ENCODE assay signal across 17 cellular contexts in genomic region chr7:105846404-105846803, GRCh38. TPM values are rescaled to one million over a fixed set of nuclear protein-coding genes. Genes with fewer than 3 reads are reported as not detected.
DNase-seq lines count a peak whose midpoint lies in the region; ATAC-seq, FAIRE-seq and TF ChIP-seq lines count a peak whose summit lies in the region.
"Had no signal": no experiment of that assay in that cellular context is flagged by ENCODE, and none has a peak within 500 bp of the region (broad histone marks: within the 10 kb centered on the region; RNA-seq: fewer than 3 reads in every experiment).

No MANE protein-coding gene starts in this region.

- TF ChIP-seq POLR2A in K562 (conservative IDR thresholded peaks at IDR 0.05): no peak

- H2AFZ ChIP-seq in K562 (ENCODE audit: low read depth, low read length): no peak overlapping the region
- H2AFZ ChIP-seq: GM23248 had no signal

- peaks cover 54% of the 10 kb centered on the region for H3K4me1 ChIP-seq in CD4-positive, CD25-positive, alpha-beta regulatory T cell (ENCODE audit: control insufficient read depth, insufficient read depth, low read length, poor library complexity, severe bottlenecking)
- no peaks in the 10 kb centered on the region for H3K4me1 ChIP-seq in K562 (replicated peaks in 1 of 2; ENCODE audit: control insufficient read depth in 2 of 2, insufficient read depth in 2 of 2, low read length in 2 of 2)

- H3K4me3 Mint-ChIP-seq in CD4-positive, CD25-positive, alpha-beta regulatory T cell: peak overlapping the region in 1 of 4 donors; percentile 51
- H3K4me3 Mint-ChIP-seq in CD4-positive, alpha-beta T cell: no peak overlapping the region
- H3K4me3 Mint-ChIP-seq in stimulated activated effector memory CD8-positive, alpha-beta T cell treated with anti-CD3 and anti-CD28 coated beads, Interleukin-12 subunit alpha, Interleukin-12 subunit beta, amount 100 ng/mL, for 72 hours: no peak overlapping the region

- H3K4me3 ChIP-seq in CD4-positive, CD25-positive, alpha-beta regulatory T cell (ENCODE audit: low read depth, low read length): no peak overlapping the region
- no peak overlapping the region for H3K4me3 ChIP-seq in K562
- H3K4me3 ChIP-seq: GM23248 had no signal

- no peak overlapping the region for H3K4me2 ChIP-seq in K562 (ENCODE audit: insufficient read depth, low read length)

- H3K27ac ChIP-seq in CD4-positive, CD25-positive, alpha-beta regulatory T cell (ENCODE audit: insufficient read depth, low read length, poor library complexity, severe bottlenecking): no peak overlapping the region
- no peak overlapping the region for H3K27ac ChIP-seq in CD4-positive, alpha-beta T cell (ENCODE audit: low read depth, low read length)
- H3K27ac ChIP-seq in K562 (ENCODE audit: extremely low read depth, low read depth, low read length): no peak overlapping the region
- H3K27ac ChIP-seq: GM23248 had no signal

- peaks cover 44 to 75% (median 66%) of the 10 kb centered on the region in 4 donors for H3K4me1 Mint-ChIP-seq in CD4-positive, CD25-positive, alpha-beta regulatory T cell
- H3K4me1 Mint-ChIP-seq in CD4-positive, alpha-beta T cell (ENCODE audit: low read depth): peaks cover 55% of the 10 kb centered on the region
- H3K4me1 Mint-ChIP-seq in stimulated activated effector memory CD8-positive, alpha-beta T cell treated with anti-CD3 and anti-CD28 coated beads, Interleukin-12 subunit alpha, Interleukin-12 subunit beta, amount 100 ng/mL, for 72 hours: peaks cover 43% of the 10 kb centered on the region

- peaks cover 26% of the 10 kb centered on the region for H3K36me3 Mint-ChIP-seq in CD4-positive, CD25-positive, alpha-beta regulatory T cell
- H3K36me3 Mint-ChIP-seq in CD4-positive, alpha-beta T cell (ENCODE audit: low read depth): peaks cover 20% of the 10 kb centered on the region
- no peaks in the 10 kb centered on the region for H3K36me3 Mint-ChIP-seq in stimulated activated effector memory CD8-positive, alpha-beta T cell treated with anti-CD3 and anti-CD28 coated beads, Interleukin-12 subunit alpha, Interleukin-12 subunit beta, amount 100 ng/mL, for 72 hours

- no peak overlapping the region for H3K9ac ChIP-seq in K562 (ENCODE audit: insufficient read depth in 1 of 2, low read depth in 2 of 2, low read length in 2 of 2)
- H3K9ac ChIP-seq: GM23248 had no signal

- peak overlapping the region; percentile 46 to 88 (median 51) for H3K27ac Mint-ChIP-seq in CD4-positive, CD25-positive, alpha-beta regulatory T cell
- peak overlapping the region; percentile 90 for H3K27ac Mint-ChIP-seq in CD4-positive, alpha-beta T cell
- peak overlapping the region; percentile 15 for H3K27ac Mint-ChIP-seq in stimulated activated effector memory CD8-positive, alpha-beta T cell treated with anti-CD3 and anti-CD28 coated beads, Interleukin-12 subunit alpha, Interleukin-12 subunit beta, amount 100 ng/mL, for 72 hours

- POLR2A ChIA-PET in CD4-positive, alpha-beta T cell (lab: Charles Lee): interaction anchor here (1.4 kb wide), 1 partner anchor 11 kb away, joined by 4 read pairs; no protein-coding TSS in a partner anchor
- POLR2A ChIA-PET in K562 (lab: Yijun Ruan, JAX): interaction anchor here (0.5 to 0.8 kb wide), 3 partner anchors 16 to 95 kb away, joined by 3 to 4 read pairs (median 3); no protein-coding TSS in a partner anchor

- no peak for ATAC-seq in CD4-positive, CD25-positive, alpha-beta regulatory T cell (ENCODE audit: low read depth in 2 of 2)
- no peak for ATAC-seq in CD4-positive, alpha-beta T cell (ENCODE audit: poor library complexity)
- ATAC-seq in K562 (no peak), HG03342 (IDR thresholded peaks at IDR 0.05; ENCODE audit: unreplicated experiment) (no peak)
- ATAC-seq in stimulated activated effector memory CD8-positive, alpha-beta T cell treated with anti-CD3 and anti-CD28 coated beads, Interleukin-12 subunit alpha, Interleukin-12 subunit beta, amount 100 ng/mL, for 72 hours: no peak

- no peaks in the 10 kb centered on the region for H3K9me1 ChIP-seq in K562 (ENCODE audit: control insufficient read depth, insufficient read depth, low read length)

- FAIRE-seq in K562 (lab: Jason Lieb, UNC): no peak
- FAIRE-seq: G401.6, GM12892, H1 had no signal

- peaks cover 27% of the 10 kb centered on the region; the same call in 1 of the 2 replicates for H4K20me1 ChIP-seq in K562 (replicated peaks; ENCODE audit: control insufficient read depth, insufficient read depth, low read length)

- no peaks in the 10 kb centered on the region for H3K27me3 ChIP-seq in CD4-positive, CD25-positive, alpha-beta regulatory T cell (ENCODE audit: control insufficient read depth, insufficient read depth, low read length)
- H3K27me3 ChIP-seq in CD4-positive, alpha-beta T cell (ENCODE audit: control insufficient read depth, insufficient read depth, low read length): no peaks in the 10 kb centered on the region
- H3K27me3 ChIP-seq in K562 (ENCODE audit: control insufficient read depth in 2 of 2, insufficient read depth in 2 of 2, low read length in 2 of 2): peaks cover 0 to 5% of the 10 kb centered on the region in 2 experiments; a peak in 2 of 5 replicates

- CTCF ChIA-PET in CD4-positive, alpha-beta T cell (lab: Charles Lee): no interaction called here
- CTCF ChIA-PET in K562 (lab: Yijun Ruan, JAX; ENCODE audit: low intra/inter-chr PET ratio): no interaction called here

- no peaks in the 10 kb centered on the region for H3K36me3 ChIP-seq in CD4-positive, CD25-positive, alpha-beta regulatory T cell (ENCODE audit: control insufficient read depth, insufficient read depth, low read length)
- no peaks in the 10 kb centered on the region for H3K36me3 ChIP-seq in K562 (ENCODE audit: control insufficient read depth, insufficient read depth, low read length)

- H3K9me3 ChIP-seq in CD4-positive, CD25-positive, alpha-beta regulatory T cell (ENCODE audit: control insufficient read depth in 2 of 2, low read length in 2 of 2): no peaks in the 10 kb centered on the region
- H3K9me3 ChIP-seq in CD4-positive, alpha-beta T cell (ENCODE audit: control insufficient read depth, low read length): no peaks in the 10 kb centered on the region
- no peaks in the 10 kb centered on the region for H3K9me3 ChIP-seq in K562 (replicated peaks; ENCODE audit: control insufficient read depth, insufficient read depth, low read depth, low read length)

- no peak for DNase-seq in CD4-positive, CD25-positive, alpha-beta regulatory T cell
- DNase-seq in CD4-positive, alpha-beta T cell: no peak
- DNase-seq in K562 (ENCODE audit: extremely low read depth in 1 of 4, low spot score in 3 of 4) (no peak), superior temporal gyrus (ENCODE audit: extremely low spot score) (no peak)
- no peak for DNase-seq in stimulated activated effector memory CD8-positive, alpha-beta T cell treated with anti-CD3 and anti-CD28 coated beads, Interleukin-12 subunit alpha, Interleukin-12 subunit beta, amount 100 ng/mL, for 72 hours (ENCODE audit: low spot score in 2 of 2)
- DNase-seq: C1 segment of cervical spinal cord, Calu3, COR-L47, DMS53, DND-41, GM23248, H7, HCEC 1CT had no signal

- TF ChIP-seq RAD21 in K562 (CRISPR knock-in tag; conservative IDR thresholded peaks at IDR 0.05 in 1 of 2, IDR thresholded peaks at IDR 0.05 in 1 of 2): no peak

- BruUV-seq in K562 (replicated peaks; lab: Mats Ljungman, UMichigan): no TSS peak

- H3K9me3 Mint-ChIP-seq in CD4-positive, CD25-positive, alpha-beta regulatory T cell: peaks cover 0 to 9% (median 0%) of the 10 kb centered on the region in 7 donors
- peaks cover 5% of the 10 kb centered on the region for H3K9me3 Mint-ChIP-seq in CD4-positive, alpha-beta T cell
- H3K9me3 Mint-ChIP-seq in stimulated activated effector memory CD8-positive, alpha-beta T cell treated with anti-CD3 and anti-CD28 coated beads, Interleukin-12 subunit alpha, Interleukin-12 subunit beta, amount 100 ng/mL, for 72 hours: no peaks in the 10 kb centered on the region

- intact Hi-C loops in CD4-positive, alpha-beta T cell (cut with DNase I, micrococcal nuclease): no loop called here
- intact Hi-C loops in K562 (cut with micrococcal nuclease): no loop called here

- TF ChIP-seq EP300 in K562 (IDR thresholded peaks at IDR 0.05; ENCODE audit: low read length): no peak

- in situ Hi-C loops in K562 (cut with MboI): no loop called here

- H3K27me3 Mint-ChIP-seq in CD4-positive, CD25-positive, alpha-beta regulatory T cell: no peaks in the 10 kb centered on the region
- no peaks in the 10 kb centered on the region for H3K27me3 Mint-ChIP-seq in CD4-positive, alpha-beta T cell

- H3K79me2 ChIP-seq in K562 (ENCODE audit: control insufficient read depth, insufficient read depth, low read length): no peaks in the 10 kb centered on the region

- WGBS in K562 (ENCODE audit: insufficient coverage, low coverage, missing lambda C conversion rate): 81% methylated on average over 1 of the region's 1 CpG

- TF ChIP-seq CTCF in CD4-positive, alpha-beta T cell (IDR thresholded peaks at IDR 0.05): no peak
- no peak for TF ChIP-seq CTCF in K562 (IDR thresholded peaks at IDR 0.05 in 2 of 3, conservative IDR thresholded peaks at IDR 0.05 in 1 of 3; ENCODE audit: insufficient read depth in 2 of 3, low read depth in 1 of 3, low read length in 3 of 3)

TF ChIP-seq in K562, 482 proteins besides CTCF, POLR2A, EP300 and RAD21 (continues in another document):
- peak; percentile 55; the same call in 1 of the 2 replicates for TF ChIP-seq C11orf30 (IDR thresholded peaks at IDR 0.05; ENCODE audit: low read depth)
- peak; percentile 65 for TF ChIP-seq ZNF316 (IDR thresholded peaks at IDR 0.05)
- TF ChIP-seq NFE2 (IDR thresholded peaks at IDR 0.05; ENCODE audit: low read depth): peak; percentile 55
- no peak for TF ChIP-seq KHSRP (IDR thresholded peaks at IDR 0.05)

RNA-seq across cellular contexts. Expression of gene ATXN7L1, which starts 30.0 kb away (rescaled TPM):
- total RNA-seq in CD4-positive, CD25-positive, alpha-beta regulatory T cell: 78.9 TPM
- polyA plus RNA-seq in CD4-positive, CD25-positive, alpha-beta regulatory T cell: 10 to 100 TPM; 25.8 to 28.1 (median 26.5) TPM
- 10 to 100 TPM; 27.3 to 29.2 TPM for total RNA-seq in CD4-positive, alpha-beta T cell
- 33.1 and 33.6 TPM in 2 replicates for total RNA-seq in K562 (2011; cell fraction: chromatin; rRNA removed; ENCODE audit: low replicate concordance)
- 14.2 and 19.1 TPM in 2 replicates for total RNA-seq in K562 (2011; cell fraction: nucleolus; rRNA removed)
- total RNA-seq in K562 (2011; cell fraction: nucleoplasm; rRNA removed): 23.5 and 31.5 TPM in 2 replicates
- total RNA-seq in K562 (2014; rRNA removed): 6.6 and 9.4 TPM in 2 replicates
- 10.3 and 11.9 TPM in 2 replicates for total RNA-seq in K562 (2014; rRNA removed; fragmentation: Illumina TruSeq; extraction: Trizol)
- 9.2 and 9.8 TPM in 2 replicates for total RNA-seq in K562 (2015; rRNA removed; fragmentation: Illumina TruSeq; extraction: Trizol)
- total RNA-seq in K562 (2021): 8.9 and 11.2 TPM in 2 replicates
- 6.2 and 10.7 TPM in 2 replicates for polyA plus RNA-seq in K562 (2011; rRNA removed)
- polyA plus RNA-seq in K562 (2011; cell fraction: cytosol; rRNA removed): 2.9 and 5.1 TPM in 2 replicates
- polyA plus RNA-seq in K562 (2011; cell fraction: nucleus; rRNA removed): 6.9 and 8.4 TPM in 2 replicates
- 5.9 and 9.7 TPM in 2 replicates for polyA plus RNA-seq in K562 (2012)
- 6.6 and 7.3 TPM in 2 replicates for polyA plus RNA-seq in K562 (2014; fragmentation: Illumina TruSeq; extraction: Trizol)
- polyA plus RNA-seq in K562 (2014; fragmentation: Nextera tagmentation; extraction: Ambion mirVana): 10 to 100 TPM in 1 of 2 experiments, 1 to 10 TPM in 1; 9.5 to 10.7 TPM
- polyA plus RNA-seq in K562 (2014; rRNA removed): 13.7 and 17.1 TPM in 2 replicates
- 7.9 and 8.8 TPM in 2 replicates for polyA minus RNA-seq in K562 (2011; rRNA and poly(A)+ RNA removed)
- polyA minus RNA-seq in K562 (2011; cell fraction: cytosol; rRNA and poly(A)+ RNA removed): 2.0 and 3.5 TPM in 2 replicates
- 12.4 and 12.9 TPM in 2 replicates for polyA minus RNA-seq in K562 (2011; cell fraction: nucleus; rRNA and poly(A)+ RNA removed)

Comparison
In these comparisons a context has a peak if more than half of its experiments do, and no peak if none do; other contexts are left out.
1. H3K27ac Mint-ChIP-seq: peak in every context shown above with its lines; median percentile 90 in CD4-positive, alpha-beta T cell; 51 in CD4-positive, CD25-positive, alpha-beta regulatory T cell; 15 in stimulated activated effector memory CD8-positive, alpha-beta T cell treated with anti-CD3 and anti-CD28 coated beads, Interleukin-12 subunit alpha, Interleukin-12 subunit beta, amount 100 ng/mL, for 72 hours.